In the genomic region with DNA sequence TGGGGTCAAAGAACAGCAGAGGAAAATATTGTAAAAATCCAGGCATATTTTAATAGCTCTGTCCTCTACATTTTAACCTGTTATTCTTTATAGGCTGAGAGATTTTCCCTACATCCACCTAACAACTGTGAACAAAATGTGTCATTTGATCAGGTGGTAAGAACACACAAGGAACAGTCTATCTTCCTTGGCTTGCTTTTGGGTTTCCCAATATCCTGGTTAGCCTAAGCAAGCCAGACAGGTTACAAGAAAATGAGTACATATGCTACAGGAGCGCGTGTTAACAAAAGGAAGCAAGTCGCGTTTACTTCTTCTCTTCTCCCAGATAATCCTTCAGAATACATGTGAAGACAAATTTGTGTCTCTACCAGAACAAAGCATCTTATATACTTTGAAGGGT, we compare ENCODE assay signal across 28 cellular contexts.
"Had no signal": no experiment of that assay in that cellular context is flagged by ENCODE, and none has a peak within 500 bp of the region (broad histone marks: within the 10 kb centered on the region; RNA-seq: fewer than 3 reads in every experiment).

No MANE protein-coding gene starts in this region.

- H3K4me1 ChIP-seq: colonic mucosa had no signal

- H3K9me3 Mint-ChIP-seq: activated CD4-positive, alpha-beta T cell treated with anti-CD3 and anti-CD28 coated beads, Interleukin-2, amount 10 ng/mL, durations not matched to agents 24 days and 14 days had no signal

- H3K27me3 Mint-ChIP-seq: activated CD4-positive, alpha-beta memory T cell treated with anti-CD3 and anti-CD28 coated beads for 36 hours; activated CD4-positive, alpha-beta T cell treated with anti-CD3 and anti-CD28 coated beads for 36 hours; activated CD4-positive, alpha-beta T cell treated with anti-CD3 and anti-CD28 coated beads, Interleukin-2, amount 10 ng/mL, durations not matched to agents 24 days and 14 days; activated naive CD8-positive, alpha-beta T cell; activated T-cell treated with anti-CD3 and anti-CD28 coated beads, Interleukin-2, amount 50 U/mL, for 24 hours had no signal

- DNase-seq: activated CD4-positive, alpha-beta memory T cell treated with anti-CD3 and anti-CD28 coated beads for 36 hours; activated CD4-positive, alpha-beta T cell treated with anti-CD3 and anti-CD28 coated beads for 36 hours; activated CD4-positive, alpha-beta T cell treated with anti-CD3 and anti-CD28 coated beads, Interleukin-2, amount 10 ng/mL, durations not matched to agents 24 days and 14 days; activated CD4-positive, CD25-positive, alpha-beta regulatory T cell; activated CD4-positive, CD25-positive, alpha-beta regulatory T cell treated with anti-CD3 and anti-CD28 coated beads, Interleukin-2, amount 50 U/mL, for 72 hours; activated CD8-positive, alpha-beta memory T cell treated with anti-CD3 and anti-CD28 coated beads, Interleukin-2, amount 50 U/mL, for 48 hours; activated gamma-delta T cell treated with Interleukin-2 at 50 U/mL for 16 hours; activated naive CD4-positive, alpha-beta T cell treated with anti-CD3 and anti-CD28 coated beads, Interleukin-2, amount 50 U/mL, for 16 hours; activated naive CD4-positive, alpha-beta T cell treated with Interleukin-2 at 50 U/mL for 16 hours; activated T-cell treated with anti-CD3 and anti-CD28 coated beads for 4 hours; activated T-cell treated with anti-CD3 and anti-CD28 coated beads, Interleukin-2, amount 50 U/mL, for 24 hours; activated T-cell treated with anti-CD3 and anti-CD28 coated beads, Interleukin-2, amount 50 U/mL, for 72 hours; amniotic stem cell; anterior cingulate cortex; brain microvascular endothelial cell; central memory CD4-positive, alpha-beta T cell; cerebellar nuclear complex; colonic mucosa; effector memory CD4-positive, alpha-beta T cell; endodermal cell; foreskin fibroblast; head of caudate nucleus; T-helper 2 cell had no signal

- ATAC-seq: activated CD4-positive, alpha-beta T cell treated with anti-CD3 and anti-CD28 coated beads for 36 hours; activated T-cell treated with anti-CD3 and anti-CD28 coated beads, Interleukin-2, amount 50 U/mL, for 72 hours had no signal

- H3K4me1 Mint-ChIP-seq: activated CD4-positive, alpha-beta T cell treated with anti-CD3 and anti-CD28 coated beads for 36 hours had no signal

- H3K27ac ChIP-seq: brain microvascular endothelial cell, cardiac muscle cell, colonic mucosa, epithelial cell of prostate had no signal

- H3K4me3 Mint-ChIP-seq: activated CD4-positive, alpha-beta memory T cell treated with anti-CD3 and anti-CD28 coated beads for 36 hours; activated CD4-positive, alpha-beta T cell treated with anti-CD3 and anti-CD28 coated beads for 36 hours; activated CD4-positive, alpha-beta T cell treated with anti-CD3 and anti-CD28 coated beads, Interleukin-2, amount 10 ng/mL, durations not matched to agents 24 days and 14 days; activated naive CD8-positive, alpha-beta T cell; activated T-cell treated with anti-CD3 and anti-CD28 coated beads, Interleukin-2, amount 50 U/mL, for 24 hours; activated T-cell treated with anti-CD3 and anti-CD28 coated beads, Interleukin-2, amount 50 U/mL, for 72 hours; endodermal cell had no signal

- H3K9me3 ChIP-seq: colonic mucosa had no signal

- H3K27me3 ChIP-seq: brain microvascular endothelial cell, cardiac muscle cell, colonic mucosa had no signal

- FAIRE-seq: astrocyte, frontal cortex had no signal

- H3K27ac Mint-ChIP-seq: activated CD4-positive, alpha-beta memory T cell treated with anti-CD3 and anti-CD28 coated beads for 36 hours; activated CD4-positive, alpha-beta T cell treated with anti-CD3 and anti-CD28 coated beads for 36 hours; activated CD4-positive, alpha-beta T cell treated with anti-CD3 and anti-CD28 coated beads, Interleukin-2, amount 10 ng/mL, durations not matched to agents 24 days and 14 days; activated naive CD8-positive, alpha-beta T cell; activated T-cell treated with anti-CD3 and anti-CD28 coated beads, Interleukin-2, amount 50 U/mL, for 24 hours; activated T-cell treated with anti-CD3 and anti-CD28 coated beads, Interleukin-2, amount 50 U/mL, for 72 hours; endodermal cell had no signal

- H3K4me3 ChIP-seq: cardiac muscle cell, colonic mucosa had no signal
